ENCODE assay signal across 23 cellular contexts in the genomic region with DNA sequence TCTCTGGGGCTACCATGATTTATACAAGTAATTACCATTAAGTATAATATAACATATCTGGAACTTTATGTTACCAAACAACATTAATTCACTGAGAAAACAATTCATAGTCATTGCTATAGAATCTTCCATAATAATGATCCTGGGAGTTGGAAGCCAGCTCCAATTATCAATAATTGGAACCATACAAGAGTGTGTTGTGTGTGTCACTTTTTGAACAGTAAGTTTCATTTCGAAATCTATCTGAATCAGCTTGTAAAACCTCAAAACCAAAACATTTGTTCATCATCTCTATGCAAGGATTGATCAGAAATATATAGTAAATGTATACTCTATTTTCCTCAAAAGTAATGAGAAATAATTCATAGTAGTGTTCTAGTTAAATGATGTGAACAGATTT.
"Had no signal": no experiment of that assay in that cellular context is flagged by ENCODE, and none has a peak within 500 bp of the region (broad histone marks: within the 10 kb centered on the region; RNA-seq: fewer than 3 reads in every experiment).

No MANE protein-coding gene starts in this region.

- FAIRE-seq: islet of Langerhans, kidney had no signal

- H3K27me3 ChIP-seq: left lung, right atrium auricular region, right lobe of liver, stomach, testis, thyroid gland, transverse colon, upper lobe of left lung, vagina had no signal

- H3K4me2 ChIP-seq: smooth muscle cell had no signal

- H3K4me3 ChIP-seq: left lung, lower lobe of right lung, right atrium auricular region, right lobe of liver, smooth muscle cell, stomach, testis, thyroid gland, transverse colon, upper lobe of left lung, vagina had no signal

- H3K4me1 ChIP-seq: left lung, lower lobe of right lung, right atrium auricular region, right lobe of liver, stomach, testis, thyroid gland, transverse colon, upper lobe of left lung, vagina had no signal

- H3K9me3 ChIP-seq: testis, thyroid gland had no signal

- H3K36me3 ChIP-seq: left lung, lower lobe of right lung, right atrium auricular region, right lobe of liver, stomach, thyroid gland, transverse colon, upper lobe of left lung, vagina had no signal

- ATAC-seq: left colon; left lung; lower lobe of right lung; naive thymus-derived CD8-positive, alpha-beta T cell; right lobe of liver; stimulated activated naive B cell treated with anti-CD40 and anti-IgM and Interleukin-4, amounts not matched to agents 10 μg/mL and 1 μg/mL and 100 μg/mL, for 72 hours; stimulated activated naive CD8-positive, alpha-beta T cell treated with anti-CD3 and anti-CD28 coated beads, Interleukin-15, Interleukin-2, amounts not matched to agents 100 U/mL and 50 U/mL, for 24 hours had no signal

- DNase-seq: immature natural killer cell; kidney; left colon; left lung; lower lobe of right lung; mammary epithelial cell; mesenchymal stem cell; naive thymus-derived CD8-positive, alpha-beta T cell; nucleus accumbens; right lobe of liver; stimulated activated CD4-positive, alpha-beta T cell treated with anti-CD3 and anti-CD28 coated beads, Interleukin-1b, Interleukin-23, amount 100 ng/mL, for 48 hours; stimulated activated CD4-positive, alpha-beta T cell treated with anti-CD3 and anti-CD28 coated beads, Interleukin-2, amount 100 ng/mL, for 48 hours; stimulated activated naive B cell treated with anti-CD40 and anti-IgM and Interleukin-4, amounts not matched to agents 10 μg/mL and 1 μg/mL and 100 μg/mL, for 72 hours; stimulated activated naive CD8-positive, alpha-beta T cell treated with anti-CD3 and anti-CD28 coated beads, Interleukin-15, Interleukin-2, amounts not matched to agents 100 U/mL and 50 U/mL, for 24 hours; stomach; testis; thyroid gland; transverse colon; upper lobe of left lung had no signal

- H3K27ac ChIP-seq: left lung, lower lobe of right lung, right atrium auricular region, right lobe of liver, stomach, testis, thyroid gland, transverse colon, upper lobe of left lung, vagina had no signal
